1 cellular context compared by ENCODE assay signal in genomic region chr14:35164849-35165248, GRCh38.
TF ChIP-seq lines count a peak whose summit lies in the region.

No MANE protein-coding gene starts in this region.

TF ChIP-seq in HepG2, 621 proteins besides CTCF, POLR2A, EP300 and RAD21:
- TF ChIP-seq ZNF121 (CRISPR knock-in tag; IDR thresholded peaks at IDR 0.05) (peak; percentile 83; the same call in 1 of the 2 replicates), ZBTB8A (CRISPR knock-in tag; IDR thresholded peaks at IDR 0.05; ENCODE audit: borderline replicate concordance, low read depth) (no peak)
TF ChIP-seq in HepG2: peak in this region for 1.
